Comparison of ENCODE assay signal across 8 cellular contexts in the genomic region with DNA sequence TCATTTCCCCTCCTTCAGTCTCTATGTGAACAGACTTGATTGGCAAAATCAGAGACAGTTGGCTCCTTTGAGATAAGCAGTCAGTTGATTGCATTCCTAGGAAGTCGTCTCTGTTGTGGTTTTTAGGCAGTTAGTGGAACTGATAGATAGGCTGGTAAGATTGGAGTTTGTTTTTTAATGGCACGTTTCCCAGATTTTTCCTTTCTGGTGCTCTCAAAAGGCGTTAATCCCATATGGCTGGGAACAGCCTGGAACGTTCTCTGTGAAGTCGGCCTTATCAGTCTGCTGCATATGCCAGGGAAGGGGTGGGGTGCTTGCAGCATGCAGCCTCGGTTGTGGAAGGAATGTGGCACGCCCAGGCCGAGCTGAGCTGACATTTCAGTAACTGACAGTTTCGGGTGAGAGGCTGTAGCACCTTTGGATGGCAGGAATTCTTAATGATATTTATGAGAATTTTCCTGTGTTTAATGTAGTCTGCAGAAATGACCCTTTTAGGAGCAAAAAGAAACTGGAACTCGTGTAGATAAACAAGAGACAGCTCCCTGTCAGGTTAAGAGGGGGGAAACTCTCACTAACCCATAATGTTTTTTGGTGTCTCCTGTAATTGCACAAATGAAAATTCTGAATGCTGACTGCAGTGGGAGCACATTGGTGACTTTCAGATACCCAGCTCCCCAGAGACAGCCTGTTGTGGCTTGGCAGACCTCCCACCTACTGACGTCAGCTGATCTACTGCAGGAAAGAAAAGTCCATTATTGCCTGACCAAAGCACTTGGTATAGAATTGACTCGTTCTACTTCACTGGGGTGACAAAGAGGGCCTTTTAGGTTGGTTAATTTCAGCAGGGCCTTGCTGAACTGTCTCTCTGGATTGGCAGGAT. TPM values are rescaled to one million over a fixed set of nuclear protein-coding genes. Genes with fewer than 3 reads are reported as not detected.
A peak's percentile ranks its signal among the peaks of the same experiment; 100 is the strongest.
DNase-seq lines count a peak whose midpoint lies in the region; ATAC-seq and TF ChIP-seq lines count a peak whose summit lies in the region.

No MANE protein-coding gene starts in this region.

- DNase-seq in NCI-H2081 (lab: John Stamatoyannopoulos, UW) (peak; percentile 34 to 57), NCI-H2081 treated with DMSO at 0.1 percent for 48 hours (lab: John Stamatoyannopoulos, UW) (no peak), NCI-H526 treated with DMSO at 0.1 percent for 48 hours (lab: John Stamatoyannopoulos, UW) (peak; percentile 2), fibroblast of peridontal ligament (ENCODE audit: extremely low read depth) (peak; percentile 87), neural crest cell (ENCODE audit: low read depth, low spot score) (peak; percentile 8), type B pancreatic cell (ENCODE audit: extremely low spot score, unreplicated experiment) (no peak)
- DNase-seq in activated T-cell treated with anti-CD3 and anti-CD28 coated beads, Interleukin-2, amount 50 U/mL, for 72 hours, result peak; percentile 73 to 85

- H3K4me1 Mint-ChIP-seq in activated T-cell treated with anti-CD3 and anti-CD28 coated beads, Interleukin-2, amount 50 U/mL, for 72 hours (ENCODE audit: low read depth), result peaks cover 14% of the 10 kb centered on the region
- peaks cover 28% of the 10 kb centered on the region for H3K4me1 Mint-ChIP-seq in neural crest cell
- H3K4me1 Mint-ChIP-seq in type B pancreatic cell (ENCODE audit: unreplicated experiment), result peaks cover 29% of the 10 kb centered on the region

- peak overlapping the region; percentile 63 to 76 for H3K4me3 Mint-ChIP-seq in activated T-cell treated with anti-CD3 and anti-CD28 coated beads, Interleukin-2, amount 50 U/mL, for 72 hours
- H3K4me3 Mint-ChIP-seq in neural crest cell, result peak overlapping the region; percentile 60
- H3K4me3 Mint-ChIP-seq in type B pancreatic cell, result peak overlapping the region; percentile 66

- no peaks in the 10 kb centered on the region for H3K27me3 Mint-ChIP-seq in activated T-cell treated with anti-CD3 and anti-CD28 coated beads, Interleukin-2, amount 50 U/mL, for 72 hours (ENCODE audit: low read depth)
- no peaks in the 10 kb centered on the region for H3K27me3 Mint-ChIP-seq in neural crest cell (ENCODE audit: low read depth)
- no peaks in the 10 kb centered on the region for H3K27me3 Mint-ChIP-seq in type B pancreatic cell

- H3K9me3 Mint-ChIP-seq in activated T-cell treated with anti-CD3 and anti-CD28 coated beads, Interleukin-2, amount 50 U/mL, for 72 hours, result no peaks in the 10 kb centered on the region
- H3K9me3 Mint-ChIP-seq in neural crest cell, result no peaks in the 10 kb centered on the region
- H3K9me3 Mint-ChIP-seq in type B pancreatic cell, result no peaks in the 10 kb centered on the region

- peak; percentile 58 for ATAC-seq in HG03139 (IDR thresholded peaks at IDR 0.05; ENCODE audit: unreplicated experiment)
- peak; percentile 88 to 94 for ATAC-seq in activated T-cell treated with anti-CD3 and anti-CD28 coated beads, Interleukin-2, amount 50 U/mL, for 72 hours (replicated peaks in 1 of 2)

- TF ChIP-seq CTCF in neural crest cell (conservative IDR thresholded peaks at IDR 0.05) (no peak), type B pancreatic cell (conservative IDR thresholded peaks at IDR 0.05) (no peak)

- H3K36me3 Mint-ChIP-seq in activated T-cell treated with anti-CD3 and anti-CD28 coated beads, Interleukin-2, amount 50 U/mL, for 72 hours (ENCODE audit: insufficient read depth in 2 of 2), result peaks cover 0 to 5% of the 10 kb centered on the region in 2 donors
- peaks cover 3% of the 10 kb centered on the region for H3K36me3 Mint-ChIP-seq in neural crest cell (ENCODE audit: low read depth)
- H3K36me3 Mint-ChIP-seq in type B pancreatic cell, result peaks cover 8% of the 10 kb centered on the region

- peak overlapping the region; percentile 81 for H3K27ac Mint-ChIP-seq in activated T-cell treated with anti-CD3 and anti-CD28 coated beads, Interleukin-2, amount 50 U/mL, for 72 hours
- H3K27ac Mint-ChIP-seq in neural crest cell (ENCODE audit: unreplicated experiment) (peak overlapping the region; percentile 93), type B pancreatic cell (peak overlapping the region; percentile 95)

RNA-seq across cellular contexts. Expression of a gene that starts 6.3 kb away (rescaled TPM):
- 100 to 1,000 TPM; 289 to 304 TPM for total RNA-seq in activated T-cell treated with anti-CD3 and anti-CD28 coated beads, Interleukin-2, amount 50 U/mL, for 72 hours
- total RNA-seq in neural crest cell (280 and 289 TPM in 2 replicates), type B pancreatic cell (ENCODE audit: low replicate concordance) (267 and 270 TPM in 2 replicates)

RNA-seq across cellular contexts. Expression of a gene that starts 54.2 kb away (rescaled TPM):
- total RNA-seq in activated T-cell treated with anti-CD3 and anti-CD28 coated beads, Interleukin-2, amount 50 U/mL, for 72 hours, result 10 to 100 TPM; 45.8 to 59.0 TPM
- 25.8 and 28.0 TPM in 2 replicates for total RNA-seq in neural crest cell
- total RNA-seq in type B pancreatic cell (ENCODE audit: low replicate concordance), result 17.6 and 21.8 TPM in 2 replicates

Comparison
In these comparisons a context has a peak if more than half of its experiments do, and no peak if none do; other contexts are left out.
1. DNase-seq: peak in NCI-H2081 (2 of 2), NCI-H526 treated with DMSO at 0.1 percent for 48 hours (single experiment), activated T-cell treated with anti-CD3 and anti-CD28 coated beads, Interleukin-2, amount 50 U/mL, for 72 hours (2 of 2), fibroblast of peridontal ligament (single experiment) and neural crest cell (single experiment); none in NCI-H2081 treated with DMSO at 0.1 percent for 48 hours (single experiment) and type B pancreatic cell (single experiment).
2. Peak in every context shown above with its lines, with median percentiles within 50 percentile points of each other: H3K27ac Mint-ChIP-seq and H3K4me3 Mint-ChIP-seq.